ENCODE assay signal across 1 cellular context in the genomic region with DNA sequence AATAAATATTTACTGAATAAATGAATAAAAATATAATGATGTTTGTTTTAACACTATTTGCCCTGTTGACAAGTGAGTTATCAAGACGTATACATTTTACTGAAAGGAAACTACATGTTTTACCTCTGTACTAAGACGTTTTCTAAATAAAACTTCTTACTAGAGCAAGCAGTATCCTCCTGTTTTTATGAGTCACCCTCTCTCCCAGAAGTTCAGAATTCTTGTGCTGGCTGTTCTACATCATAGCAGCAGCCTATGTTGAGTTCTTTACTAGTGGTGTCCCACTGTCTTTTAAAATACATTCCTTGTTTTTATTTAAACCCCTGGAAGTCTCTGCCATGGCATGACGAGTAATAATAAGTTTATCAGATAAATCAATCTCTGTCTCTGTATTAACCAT.
TF ChIP-seq lines count a peak whose summit lies in the region.

No MANE protein-coding gene starts in this region.

TF ChIP-seq in IMR-90, 13 proteins besides CTCF, POLR2A, EP300 and RAD21 (continued from another document):
- TF ChIP-seq USF2 (IDR thresholded peaks at IDR 0.05; ENCODE audit: low read depth, low read length) = no peak
